23 cellular contexts compared by ENCODE assay signal in genomic region chr7:98981701-98982100, GRCh38.
"Had no signal": no experiment of that assay in that cellular context is flagged by ENCODE, and none has a peak within 500 bp of the region (broad histone marks: within the 10 kb centered on the region; RNA-seq: fewer than 3 reads in every experiment).

No MANE protein-coding gene starts in this region.

- DNase-seq: activated CD4-positive, alpha-beta T cell treated with anti-CD3 and anti-CD28 coated beads for 36 hours; activated CD4-positive, CD25-positive, alpha-beta regulatory T cell; activated CD8-positive, alpha-beta memory T cell treated with anti-CD3 and anti-CD28 coated beads, Interleukin-2, amount 10 ng/mL, durations not matched to agents 7 days and 5 days; activated CD8-positive, alpha-beta T cell treated with anti-CD3 and anti-CD28 coated beads, Interleukin-2, amount 10 ng/mL, durations not matched to agents 7 days and 5 days; activated gamma-delta T cell treated with Interleukin-2 at 50 U/mL for 16 hours; activated naive CD4-positive, alpha-beta T cell treated with anti-CD3 and anti-CD28 coated beads, Interleukin-2, amount 50 U/mL, for 16 hours; amniotic stem cell; brain microvascular endothelial cell; dermis blood vessel endothelial cell; effector CD4-positive, alpha-beta T cell; esophagus squamous epithelium; midbrain; naive thymus-derived CD8-positive, alpha-beta T cell; occipital lobe; right cardiac atrium; spleen; stimulated activated naive CD4-positive, alpha-beta T cell treated with Interleukin-2 at 50 U/mL for 16 hours; T-helper 2 cell; transverse colon had no signal

- H3K27ac ChIP-seq: brain microvascular endothelial cell, epithelial cell of prostate, esophagus squamous epithelium, spleen, transverse colon, vagina had no signal

- ATAC-seq: activated CD4-positive, alpha-beta T cell treated with anti-CD3 and anti-CD28 coated beads for 36 hours; activated CD8-positive, alpha-beta memory T cell treated with anti-CD3 and anti-CD28 coated beads, Interleukin-2, amount 10 ng/mL, durations not matched to agents 7 days and 5 days; activated CD8-positive, alpha-beta T cell treated with anti-CD3 and anti-CD28 coated beads, Interleukin-2, amount 10 ng/mL, durations not matched to agents 7 days and 5 days; naive thymus-derived CD8-positive, alpha-beta T cell had no signal

- H3K27ac Mint-ChIP-seq: activated CD4-positive, alpha-beta T cell treated with anti-CD3 and anti-CD28 coated beads for 36 hours; activated CD8-positive, alpha-beta memory T cell treated with anti-CD3 and anti-CD28 coated beads, Interleukin-2, amount 10 ng/mL, durations not matched to agents 7 days and 5 days; activated CD8-positive, alpha-beta T cell treated with anti-CD3 and anti-CD28 coated beads, Interleukin-2, amount 10 ng/mL, durations not matched to agents 7 days and 5 days; activated T-helper 1 cell treated with anti-CD3 and anti-CD28 coated beads, Interleukin-12 subunit alpha, Interleukin-12 subunit beta, Interleukin-2, Interleukin-4 antibody, amounts not matched to agents 30 ng/mL and 10 ng/mL and 1 ng/mL, durations not matched to agents 14 hours and 24 hours and 36 hours had no signal

- H3K27me3 ChIP-seq: brain microvascular endothelial cell, esophagus squamous epithelium, spleen, transverse colon, vagina had no signal

- H3K4me3 Mint-ChIP-seq: activated CD4-positive, alpha-beta T cell treated with anti-CD3 and anti-CD28 coated beads for 36 hours; activated CD8-positive, alpha-beta memory T cell treated with anti-CD3 and anti-CD28 coated beads, Interleukin-2, amount 10 ng/mL, durations not matched to agents 7 days and 5 days; activated CD8-positive, alpha-beta T cell treated with anti-CD3 and anti-CD28 coated beads, Interleukin-2, amount 10 ng/mL, durations not matched to agents 7 days and 5 days; activated T-helper 1 cell treated with anti-CD3 and anti-CD28 coated beads, Interleukin-12 subunit alpha, Interleukin-12 subunit beta, Interleukin-2, Interleukin-4 antibody, amounts not matched to agents 30 ng/mL and 10 ng/mL and 1 ng/mL, durations not matched to agents 14 hours and 24 hours and 36 hours; naive thymus-derived CD8-positive, alpha-beta T cell; neural crest cell had no signal

- H3K4me1 ChIP-seq: esophagus squamous epithelium, spleen, transverse colon, vagina had no signal

- H3K9me3 ChIP-seq: esophagus squamous epithelium, transverse colon, vagina had no signal

- H3K4me1 Mint-ChIP-seq: activated CD4-positive, alpha-beta T cell treated with anti-CD3 and anti-CD28 coated beads for 36 hours; activated CD8-positive, alpha-beta memory T cell treated with anti-CD3 and anti-CD28 coated beads, Interleukin-2, amount 10 ng/mL, durations not matched to agents 7 days and 5 days; neural crest cell had no signal

- H3K4me3 ChIP-seq: esophagus squamous epithelium, spleen, transverse colon, vagina had no signal

- H3K27me3 Mint-ChIP-seq: activated CD4-positive, alpha-beta T cell treated with anti-CD3 and anti-CD28 coated beads for 36 hours; activated CD8-positive, alpha-beta memory T cell treated with anti-CD3 and anti-CD28 coated beads, Interleukin-2, amount 10 ng/mL, durations not matched to agents 7 days and 5 days; naive thymus-derived CD8-positive, alpha-beta T cell had no signal
